ENCODE assay signal across 1 cellular context in the genomic region with DNA sequence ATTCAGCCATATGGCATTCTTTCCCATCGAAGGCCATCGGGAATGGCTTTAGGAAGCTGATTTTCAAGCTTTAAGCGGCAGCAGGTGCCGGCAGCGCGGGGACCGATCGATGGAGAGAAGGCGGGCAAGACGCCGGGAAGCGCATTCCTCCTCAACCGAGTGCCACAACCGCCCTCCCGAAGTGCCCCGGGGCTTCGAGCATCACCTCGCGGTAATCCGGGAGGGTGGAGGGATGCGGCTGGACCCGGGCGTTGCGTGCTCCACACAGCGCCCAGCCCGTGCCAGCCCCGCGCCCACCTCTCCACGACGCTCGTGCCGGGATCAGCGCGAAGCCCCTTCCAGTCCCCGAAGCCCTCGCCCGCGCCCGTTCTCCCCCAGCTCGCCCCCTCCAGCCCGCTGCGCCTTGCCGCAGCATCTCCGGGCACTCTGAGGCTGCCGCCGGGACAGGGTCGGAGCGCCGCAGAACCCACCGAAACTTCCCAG.
TF ChIP-seq lines count a peak whose summit lies in the region.

No MANE protein-coding gene starts in this region.

TF ChIP-seq in GM23338, 12 proteins besides CTCF, POLR2A, EP300 and RAD21 (continued from another document):
- TF ChIP-seq, protein P1, sequence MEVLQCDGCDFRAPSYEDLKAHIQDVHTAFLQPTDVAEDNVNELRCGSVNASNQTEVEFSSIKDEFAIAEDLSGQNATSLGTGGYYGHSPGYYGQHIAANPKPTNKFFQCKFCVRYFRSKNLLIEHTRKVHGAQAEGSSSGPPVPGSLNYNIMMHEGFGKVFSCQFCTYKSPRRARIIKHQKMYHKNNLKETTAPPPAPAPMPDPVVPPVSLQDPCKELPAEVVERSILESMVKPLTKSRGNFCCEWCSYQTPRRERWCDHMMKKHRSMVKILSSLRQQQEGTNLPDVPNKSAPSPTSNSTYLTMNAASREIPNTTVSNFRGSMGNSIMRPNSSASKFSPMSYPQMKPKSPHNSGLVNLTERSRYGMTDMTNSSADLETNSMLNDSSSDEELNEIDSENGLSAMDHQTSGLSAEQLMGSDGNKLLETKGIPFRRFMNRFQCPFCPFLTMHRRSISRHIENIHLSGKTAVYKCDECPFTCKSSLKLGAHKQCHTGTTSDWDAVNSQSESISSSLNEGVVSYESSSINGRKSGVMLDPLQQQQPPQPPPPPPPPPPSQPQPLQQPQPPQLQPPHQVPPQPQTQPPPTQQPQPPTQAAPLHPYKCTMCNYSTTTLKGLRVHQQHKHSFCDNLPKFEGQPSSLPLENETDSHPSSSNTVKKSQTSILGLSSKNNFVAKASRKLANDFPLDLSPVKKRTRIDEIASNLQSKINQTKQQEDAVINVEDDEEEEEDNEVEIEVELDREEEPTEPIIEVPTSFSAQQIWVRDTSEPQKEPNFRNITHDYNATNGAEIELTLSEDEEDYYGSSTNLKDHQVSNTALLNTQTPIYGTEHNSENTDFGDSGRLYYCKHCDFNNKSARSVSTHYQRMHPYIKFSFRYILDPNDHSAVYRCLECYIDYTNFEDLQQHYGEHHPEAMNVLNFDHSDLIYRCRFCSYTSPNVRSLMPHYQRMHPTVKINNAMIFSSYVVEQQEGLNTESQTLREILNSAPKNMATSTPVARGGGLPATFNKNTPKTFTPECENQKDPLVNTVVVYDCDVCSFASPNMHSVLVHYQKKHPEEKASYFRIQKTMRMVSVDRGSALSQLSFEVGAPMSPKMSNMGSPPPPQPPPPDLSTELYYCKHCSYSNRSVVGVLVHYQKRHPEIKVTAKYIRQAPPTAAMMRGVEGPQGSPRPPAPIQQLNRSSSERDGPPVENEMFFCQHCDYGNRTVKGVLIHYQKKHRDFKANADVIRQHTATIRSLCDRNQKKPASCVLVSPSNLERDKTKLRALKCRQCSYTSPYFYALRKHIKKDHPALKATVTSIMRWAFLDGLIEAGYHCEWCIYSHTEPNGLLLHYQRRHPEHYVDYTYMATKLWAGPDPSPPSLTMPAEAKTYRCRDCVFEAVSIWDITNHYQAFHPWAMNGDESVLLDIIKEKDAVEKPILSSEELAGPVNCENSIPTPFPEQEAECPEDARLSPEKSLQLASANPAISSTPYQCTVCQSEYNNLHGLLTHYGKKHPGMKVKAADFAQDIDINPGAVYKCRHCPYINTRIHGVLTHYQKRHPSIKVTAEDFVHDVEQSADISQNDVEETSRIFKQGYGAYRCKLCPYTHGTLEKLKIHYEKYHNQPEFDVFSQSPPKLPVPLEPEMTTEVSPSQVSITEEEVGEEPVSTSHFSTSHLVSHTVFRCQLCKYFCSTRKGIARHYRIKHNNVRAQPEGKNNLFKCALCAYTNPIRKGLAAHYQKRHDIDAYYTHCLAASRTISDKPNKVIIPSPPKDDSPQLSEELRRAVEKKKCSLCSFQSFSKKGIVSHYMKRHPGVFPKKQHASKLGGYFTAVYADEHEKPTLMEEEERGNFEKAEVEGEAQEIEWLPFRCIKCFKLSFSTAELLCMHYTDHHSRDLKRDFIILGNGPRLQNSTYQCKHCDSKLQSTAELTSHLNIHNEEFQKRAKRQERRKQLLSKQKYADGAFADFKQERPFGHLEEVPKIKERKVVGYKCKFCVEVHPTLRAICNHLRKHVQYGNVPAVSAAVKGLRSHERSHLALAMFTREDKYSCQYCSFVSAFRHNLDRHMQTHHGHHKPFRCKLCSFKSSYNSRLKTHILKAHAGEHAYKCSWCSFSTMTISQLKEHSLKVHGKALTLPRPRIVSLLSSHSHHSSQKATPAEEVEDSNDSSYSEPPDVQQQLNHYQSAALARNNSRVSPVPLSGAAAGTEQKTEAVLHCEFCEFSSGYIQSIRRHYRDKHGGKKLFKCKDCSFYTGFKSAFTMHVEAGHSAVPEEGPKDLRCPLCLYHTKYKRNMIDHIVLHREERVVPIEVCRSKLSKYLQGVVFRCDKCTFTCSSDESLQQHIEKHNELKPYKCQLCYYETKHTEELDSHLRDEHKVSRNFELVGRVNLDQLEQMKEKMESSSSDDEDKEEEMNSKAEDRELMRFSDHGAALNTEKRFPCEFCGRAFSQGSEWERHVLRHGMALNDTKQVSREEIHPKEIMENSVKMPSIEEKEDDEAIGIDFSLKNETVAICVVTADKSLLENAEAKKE (CRISPR knock-in tag; IDR thresholded peaks at IDR 0.05): no peak
- no peak for TF ChIP-seq ZNF331 (CRISPR knock-in tag; IDR thresholded peaks at IDR 0.05; ENCODE audit: low read depth)
- no peak for TF ChIP-seq NANOG (IDR thresholded peaks at IDR 0.05; ENCODE audit: borderline replicate concordance)
- no peak for TF ChIP-seq EZH2phosphoT487 (IDR thresholded peaks at IDR 0.05; ENCODE audit: unreplicated experiment)
- no peak for TF ChIP-seq CREB1 (CRISPR knock-in tag; IDR thresholded peaks at IDR 0.05; ENCODE audit: low read depth)
